In the genomic region with DNA sequence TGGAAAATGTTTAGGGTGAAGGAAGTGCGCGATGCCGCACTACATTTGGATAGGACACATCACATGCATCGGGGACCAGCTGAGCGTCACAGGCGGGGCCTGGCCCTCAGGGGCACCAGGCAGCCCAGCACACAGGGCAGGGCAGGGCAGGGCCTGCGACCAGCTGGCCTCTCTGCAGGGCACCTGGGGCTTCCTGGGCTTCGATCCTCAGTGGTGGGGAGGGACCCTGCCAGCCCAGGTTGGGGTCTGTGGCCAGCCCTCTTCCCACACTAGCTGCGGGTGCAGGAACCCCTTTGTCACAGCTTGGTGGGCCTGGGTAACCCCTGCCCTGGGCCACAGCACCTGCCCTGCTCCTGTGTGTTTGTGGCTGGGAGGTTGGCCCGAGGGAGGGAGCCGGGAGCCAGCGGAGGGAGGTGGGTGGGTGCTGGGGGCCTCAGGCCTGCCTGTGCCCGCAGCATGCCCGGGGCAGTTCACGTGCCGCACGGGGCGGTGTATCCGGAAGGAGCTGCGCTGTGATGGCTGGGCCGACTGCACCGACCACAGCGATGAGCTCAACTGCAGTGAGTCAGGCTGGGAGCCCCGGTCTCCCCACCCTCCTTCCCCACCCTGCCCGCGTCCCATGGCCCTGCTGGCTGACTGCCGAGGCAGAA, we compare ENCODE assay signal across 14 cellular contexts. TPM values are rescaled to one million over a fixed set of nuclear protein-coding genes. Genes with fewer than 3 reads are reported as not detected.
"Had no signal": no experiment of that assay in that cellular context is flagged by ENCODE, and none has a peak within 500 bp of the region (broad histone marks: within the 10 kb centered on the region; RNA-seq: fewer than 3 reads in every experiment).

No MANE protein-coding gene starts in this region.

- H3K36me3 ChIP-seq: neural progenitor cell had no signal

- H3K27ac ChIP-seq: colonic mucosa, neural progenitor cell, transverse colon had no signal

- H3K27me3 ChIP-seq: colonic mucosa, neural progenitor cell, transverse colon had no signal

- H3K4me3 ChIP-seq: colonic mucosa, neural progenitor cell, transverse colon had no signal

- H2AFZ ChIP-seq: neural progenitor cell had no signal

- H3K9ac ChIP-seq: neural progenitor cell had no signal

- H3K4me1 ChIP-seq: colonic mucosa, neural progenitor cell had no signal

- H3K4me2 ChIP-seq: neural progenitor cell had no signal

- DNase-seq: activated B cell treated with CpG ODN at 0.5 μM for 24 hours; activated CD4-positive, alpha-beta T cell treated with anti-CD3 and anti-CD28 coated beads, Interleukin-2, amount 10 ng/mL, durations not matched to agents 24 days and 14 days; activated naive CD4-positive, alpha-beta T cell treated with anti-CD3 and anti-CD28 coated beads for 36 hours; caudate nucleus; colonic mucosa; effector CD4-positive, alpha-beta T cell; hypothalamus; kidney glomerular epithelial cell; stimulated activated CD4-positive, alpha-beta T cell treated with anti-CD3 and anti-CD28 coated beads, Interleukin-15, amount 100 ng/mL, for 24 hours; T-cell; transverse colon had no signal

- H3K9me3 ChIP-seq: colonic mucosa, transverse colon had no signal

- ATAC-seq: activated T-helper 17 cell treated with anti-CD3 and anti-CD28 coated beads, Interleukin-2, amount 50 U/mL, for 72 hours; T-cell had no signal

RNA-seq across cellular contexts. Expression of a gene that starts 37.9 kb away (rescaled TPM):
- total RNA-seq: activated CD4-positive, alpha-beta T cell treated with anti-CD3 and anti-CD28 coated beads, Interleukin-2, amount 10 ng/mL, durations not matched to agents 24 days and 14 days; activated naive CD4-positive, alpha-beta T cell treated with anti-CD3 and anti-CD28 coated beads for 36 hours; endothelial cell of umbilical vein had no signal
